In genomic region chr12:25151476-25151875, GRCh38 we compare ENCODE assay signal across 9 cellular contexts. TPM values are rescaled to one million over a fixed set of nuclear protein-coding genes. Genes with fewer than 3 reads are reported as not detected.
A peak's percentile ranks its signal among the peaks of the same experiment; 100 is the strongest.
DNase-seq lines count a peak whose midpoint lies in the region; ATAC-seq and TF ChIP-seq lines count a peak whose summit lies in the region.
"Had no signal": no experiment of that assay in that cellular context is flagged by ENCODE, and none has a peak within 500 bp of the region (broad histone marks: within the 10 kb centered on the region; RNA-seq: fewer than 3 reads in every experiment).

No MANE protein-coding gene starts in this region.

- intact Hi-C loops in HCT116 (cut with micrococcal nuclease) (no loop called here), adrenal gland (cut with DNase I) (no loop called here), stomach (cut with DNase I; ENCODE audit: low total_unique reads) (no loop called here)

- no peaks in the 10 kb centered on the region for H3K36me3 ChIP-seq in HCT116 (ENCODE audit: control insufficient read depth in 1 of 2, insufficient read depth in 2 of 2, low read length in 2 of 2)
- H3K36me3 ChIP-seq in adrenal gland (replicated peaks in 1 of 2), result no peaks in the 10 kb centered on the region
- H3K36me3 ChIP-seq in right atrium auricular region, result no peaks in the 10 kb centered on the region
- H3K36me3 ChIP-seq in stomach, result no peaks in the 10 kb centered on the region

- no peaks in the 10 kb centered on the region for H3K9me2 ChIP-seq in HCT116 (ENCODE audit: insufficient read depth)

- H3K4me3 ChIP-seq in HCT116 (replicated peaks in 1 of 2; ENCODE audit: low read depth in 1 of 2, low read length in 2 of 2) (no peak overlapping the region), adrenal gland (no peak overlapping the region), right atrium auricular region (no peak overlapping the region), stomach (no peak overlapping the region)

- H3K4me1 ChIP-seq in HCT116 (ENCODE audit: control insufficient read depth in 1 of 2, insufficient read depth in 2 of 2, low read length in 2 of 2) (no peaks in the 10 kb centered on the region), adrenal gland (replicated peaks in 1 of 2) (peaks cover 0 to 9% of the 10 kb centered on the region in 2 donors), right atrium auricular region (no peaks in the 10 kb centered on the region), stomach (peaks cover 0 to 16% (median 8%) of the 10 kb centered on the region in 4 donors)

- H3K27me3 ChIP-seq in HCT116 (ENCODE audit: insufficient read depth, low read length) (no peaks in the 10 kb centered on the region), adrenal gland (no peaks in the 10 kb centered on the region), right atrium auricular region (no peaks in the 10 kb centered on the region), stomach (no peaks in the 10 kb centered on the region)

- TF ChIP-seq CTCF in HCT116 (IDR thresholded peaks at IDR 0.05 in 2 of 3, conservative IDR thresholded peaks at IDR 0.05 in 1 of 3; ENCODE audit: borderline replicate concordance in 1 of 3, insufficient read depth in 1 of 3, low read depth in 2 of 3, low read length in 2 of 3), result no peak
- TF ChIP-seq CTCF in adrenal gland (IDR thresholded peaks at IDR 0.05), result no peak
- no peak for TF ChIP-seq CTCF in right atrium auricular region (IDR thresholded peaks at IDR 0.05)
- TF ChIP-seq CTCF in stomach (IDR thresholded peaks at IDR 0.05), result no peak

- no peak overlapping the region for H3K9ac ChIP-seq in HCT116 (ENCODE audit: low read length)

- no peak overlapping the region for H3K4me2 ChIP-seq in HCT116 (ENCODE audit: low read length)

- no peak overlapping the region for H2AFZ ChIP-seq in HCT116 (ENCODE audit: low read depth, low read length, poor library complexity, severe bottlenecking)

- H3K9me3 ChIP-seq in HCT116 (ENCODE audit: control insufficient read depth in 1 of 2, insufficient read depth in 1 of 2, low read depth in 1 of 2, low read length in 2 of 2), result no peaks in the 10 kb centered on the region
- H3K9me3 ChIP-seq in adrenal gland (replicated peaks in 1 of 3), result no peaks in the 10 kb centered on the region
- no peaks in the 10 kb centered on the region for H3K9me3 ChIP-seq in right atrium auricular region
- no peaks in the 10 kb centered on the region for H3K9me3 ChIP-seq in stomach

- TF ChIP-seq POLR2A in HCT116 (IDR thresholded peaks at IDR 0.05; ENCODE audit: borderline replicate concordance, extremely low read depth, insufficient read depth, insufficient read length), result no peak
- no peak for TF ChIP-seq POLR2A in adrenal gland (IDR thresholded peaks at IDR 0.05)
- TF ChIP-seq POLR2A in stomach (IDR thresholded peaks at IDR 0.05), result no peak

- no peak for DNase-seq in HCT116 (ENCODE audit: low read depth, low spot score)
- DNase-seq in adrenal gland, result peak; percentile 21 to 78 (median 48)
- DNase-seq in right atrium auricular region (ENCODE audit: low spot score), result peak; percentile 68
- DNase-seq in stomach, result peak; percentile 32
- DNase-seq in NCI-H128 (lab: John Stamatoyannopoulos, UW; ENCODE audit: unreplicated experiment), result no peak
- DNase-seq in NCI-H1417 treated with DMSO at 0.1 percent for 48 hours (lab: John Stamatoyannopoulos, UW), result no peak
- DNase-seq: NCI-H2227 treated with DMSO at 0.1 percent for 48 hours had no signal

- no TSS peak for BruUV-seq in HCT116 (replicated peaks; lab: Mats Ljungman, UMichigan)

- no peaks in the 10 kb centered on the region for H4K20me1 ChIP-seq in HCT116 (ENCODE audit: insufficient read depth)

- ATAC-seq in HCT116 (0 out of 2 replicates have a peak, but pooled peaks have one; percentile 36), HG02623 (IDR thresholded peaks at IDR 0.05; ENCODE audit: unreplicated experiment) (no peak), GM19467 (IDR thresholded peaks at IDR 0.05; ENCODE audit: unreplicated experiment) (no peak)

- no peak for TF ChIP-seq EP300 in stomach (IDR thresholded peaks at IDR 0.05)

- no peak overlapping the region for H3K27ac ChIP-seq in HCT116 (ENCODE audit: low read depth, low read length)
- no peak overlapping the region for H3K27ac ChIP-seq in adrenal gland
- no peak overlapping the region for H3K27ac ChIP-seq in right atrium auricular region
- peak overlapping the region in 3 of 5 donors; percentile 11 to 50 (median 40) for H3K27ac ChIP-seq in stomach

- no peaks in the 10 kb centered on the region for H3K79me2 ChIP-seq in HCT116 (ENCODE audit: insufficient read depth, low read length)

- CTCF ChIA-PET in HCT116 (lab: Charles Lee), result no interaction called here

- whole genome bisulfite sequencing in adrenal gland, 4 donors, result 43 to 51% (median 47%) methylated on average over 5 of the region's 5 CpGs
- 29 to 36% (median 33%) methylated on average over 5 of the region's 5 CpGs for WGBS in stomach, 5 donors

- RAD21 ChIA-PET in HCT116 (lab: Charles Lee; ENCODE audit: low non-redundant PET in 1 of 2, low total read pairs in 2 of 2, uncharacterized antibody in 2 of 2, unreplicated experiment in 2 of 2), result no interaction called here

- no peak for TF ChIP-seq RAD21 in HCT116 (IDR thresholded peaks at IDR 0.05; ENCODE audit: low read depth)

- POLR2A ChIA-PET in HCT116 (lab: Charles Lee), result no interaction called here

TF ChIP-seq in HCT116, 20 proteins besides CTCF, POLR2A, EP300 and RAD21:
- TF ChIP-seq POLR2AphosphoS5 (IDR thresholded peaks at IDR 0.05; ENCODE audit: low read depth, low read length), result no peak
- TF ChIP-seq FOSL1 (IDR thresholded peaks at IDR 0.05; ENCODE audit: low read depth), result no peak
- no peak for TF ChIP-seq SP1 (IDR thresholded peaks at IDR 0.05; ENCODE audit: low read depth)
- no peak for TF ChIP-seq MAX (IDR thresholded peaks at IDR 0.05)
- TF ChIP-seq ATF3 (IDR thresholded peaks at IDR 0.05), result no peak

RNA-seq across cellular contexts. Expression of gene DNAI7, which starts 43.5 kb away (rescaled TPM):
- 0.52 TPM for total RNA-seq in HCT116 (2021; ENCODE audit: unreplicated experiment)
- 0.10 and 0.12 TPM in 2 replicates for polyA plus RNA-seq in HCT116 (2012)
- total RNA-seq in adrenal gland, result 1 to 10 TPM in 2 of 8 donors, under 1 TPM in 6; 0.29 to 2.1 (median 0.64) TPM
- polyA plus RNA-seq in adrenal gland, result 1 to 10 TPM in 2 of 3 donors, under 1 TPM in 1; 0.74 to 2.3 (median 1.8) TPM
- total RNA-seq in right atrium auricular region, result 1 to 10 TPM; 1.5 to 1.6 TPM
- total RNA-seq in stomach, result 1 to 10 TPM in 2 of 5 donors, under 1 TPM in 1, not detected in 2; 0.37 to 2.2 (median 1.8) TPM
- polyA plus RNA-seq in stomach, result under 1 TPM in 2 of 3 donors, not detected in 1; 0.05 to 0.31 TPM

RNA-seq across cellular contexts. Expression of gene ETFRF1, which starts 43.6 kb away (rescaled TPM):
- total RNA-seq in HCT116 (2021; ENCODE audit: unreplicated experiment) (8.4 TPM), adrenal gland (10 to 100 TPM; 35.1 to 96.3 (median 47.9) TPM), right atrium auricular region (10 to 100 TPM; 48.7 to 82.4 TPM), stomach (10 to 100 TPM in 2 of 5 donors, 1 to 10 TPM in 3; 1.4 to 32.7 (median 8.8) TPM)
- 1.2 and 2.4 TPM in 2 replicates for polyA plus RNA-seq in HCT116 (2012)
- polyA plus RNA-seq in adrenal gland (100 to 1,000 TPM in 1 of 3 donors, 10 to 100 TPM in 2; 29.9 to 140 (median 54.5) TPM), stomach (10 to 100 TPM; 25.2 to 50.9 (median 26.8) TPM)

Comparison
In these comparisons a context has a peak if more than half of its experiments do, and no peak if none do; other contexts are left out.
1. DNase-seq: peak in adrenal gland (7 of 7), right atrium auricular region (single experiment) and stomach (single experiment); none in HCT116 (single experiment), NCI-H128 (single experiment) and NCI-H1417 treated with DMSO at 0.1 percent for 48 hours (single experiment).
2. H3K27ac ChIP-seq: peak in stomach (3 of 5); none in HCT116 (single experiment), adrenal gland (0 of 5) and right atrium auricular region (0 of 2).